In genomic region chr6:22205266-22205665, GRCh38 we compare ENCODE assay signal across 27 cellular contexts.
"Had no signal": no experiment of that assay in that cellular context is flagged by ENCODE, and none has a peak within 500 bp of the region (broad histone marks: within the 10 kb centered on the region; RNA-seq: fewer than 3 reads in every experiment).

No MANE protein-coding gene starts in this region.

- H3K4me1 ChIP-seq: stomach, suprapubic skin, thyroid gland, tibial artery, tibial nerve, transverse colon, upper lobe of left lung, upper lobe of right lung, uterus, vagina had no signal

- FAIRE-seq: urothelium cell line had no signal

- H3K36me3 ChIP-seq: stomach, suprapubic skin, thoracic aorta, thyroid gland, tibial artery, tibial nerve, transverse colon, upper lobe of left lung, upper lobe of right lung, uterus, vagina had no signal

- H3K9me3 ChIP-seq: stomach, suprapubic skin, testis, thoracic aorta, thyroid gland, tibial artery, tibial nerve, transverse colon, upper lobe of left lung, upper lobe of right lung, uterus, vagina had no signal

- DNase-seq: stimulated activated CD4-positive, alpha-beta T cell treated with anti-CD3 and anti-CD28 coated beads, Interleukin-2, amount 100 ng/mL, for 48 hours; stimulated activated CD4-positive, alpha-beta T cell treated with anti-CD3 and anti-CD28 coated beads, Interleukin-4, amount 100 ng/mL, for 1 hour; stimulated activated CD4-positive, alpha-beta T cell treated with anti-CD3 and anti-CD28 coated beads, Interleukin-4, amount 100 ng/mL, for 24 hours; stimulated activated CD4-positive, alpha-beta T cell treated with anti-CD3 and anti-CD28 coated beads, Interleukin-4, amount 100 ng/mL, for 4 hours; stimulated activated CD8-positive, alpha-beta memory T cell treated with anti-CD3 and anti-CD28 coated beads, Interleukin-4, amount 100 ng/mL, for 48 hours; stimulated activated naive B cell treated with anti-CD40 and anti-IgM and Interleukin-4, amounts not matched to agents 10 μg/mL and 1 μg/mL and 100 μg/mL, for 72 hours; stimulated activated naive CD4-positive, alpha-beta T cell; stimulated activated naive CD4-positive, alpha-beta T cell treated with Interleukin-2 at 50 U/mL for 16 hours; stimulated activated naive CD8-positive, alpha-beta T cell treated with anti-CD3 and anti-CD28 coated beads, Interleukin-15, amount 100 ng/mL, for 72 hours; stimulated activated naive CD8-positive, alpha-beta T cell treated with anti-CD3 and anti-CD28 coated beads, Interleukin-15, Interleukin-2, amounts not matched to agents 100 U/mL and 50 U/mL, for 24 hours; stomach; substantia nigra; testis; thyroid gland; tibial artery; transverse colon; trophoblast cell; upper lobe of left lung; upper lobe of right lung; uterus had no signal

- H3K27ac ChIP-seq: stomach, suprapubic skin, testis, thoracic aorta, thyroid gland, tibial artery, tibial nerve, transverse colon, upper lobe of left lung, upper lobe of right lung, uterus, vagina had no signal

- H3K4me3 ChIP-seq: stomach, suprapubic skin, testis, thoracic aorta, thyroid gland, tibial artery, tibial nerve, transverse colon, upper lobe of left lung, upper lobe of right lung, uterus, vagina had no signal

- H3K27me3 ChIP-seq: stomach, suprapubic skin, testis, thyroid gland, tibial artery, tibial nerve, transverse colon, upper lobe of left lung, upper lobe of right lung, uterus, vagina had no signal

- ATAC-seq: stimulated activated effector memory CD8-positive, alpha-beta T cell treated with anti-CD3 and anti-CD28 coated beads, Interleukin-12 subunit alpha, Interleukin-12 subunit beta, amount 100 ng/mL, for 72 hours; stimulated activated memory B cell treated with anti-CD40 and anti-IgM and Interleukin-4, amounts not matched to agents 10 μg/mL and 1 μg/mL and 100 μg/mL, for 72 hours; stimulated activated naive B cell treated with anti-CD40 and anti-IgM and Interleukin-4, amounts not matched to agents 10 μg/mL and 1 μg/mL and 100 μg/mL, for 72 hours; stimulated activated naive CD8-positive, alpha-beta T cell treated with anti-CD3 and anti-CD28 coated beads, Interleukin-15, amount 100 ng/mL, for 72 hours; stimulated activated naive CD8-positive, alpha-beta T cell treated with anti-CD3 and anti-CD28 coated beads, Interleukin-15, Interleukin-2, amounts not matched to agents 100 U/mL and 50 U/mL, for 24 hours; upper lobe of right lung had no signal
